In genomic region chr9:108479989-108480652, GRCh38 we compare ENCODE assay signal across 15 cellular contexts.
"Had no signal": no experiment of that assay in that cellular context is flagged by ENCODE, and none has a peak within 500 bp of the region (broad histone marks: within the 10 kb centered on the region; RNA-seq: fewer than 3 reads in every experiment).

No MANE protein-coding gene starts in this region.

- ATAC-seq: activated naive CD4-positive, alpha-beta T cell treated with anti-CD3 and anti-CD28 coated beads, Interleukin-2, amount 50 U/mL, for 72 hours; esophagus mucosa; natural killer cell treated with Interleukin-12 subunit alpha and Interleukin-12 subunit beta and Interleukin-15 and Interleukin-18, amount 100 ng/mL, for 72 hours; right cardiac atrium had no signal

- H3K4me1 ChIP-seq: upper lobe of left lung had no signal

- H3K9me3 ChIP-seq: upper lobe of left lung had no signal

- DNase-seq: activated CD4-positive, alpha-beta memory T cell treated with anti-CD3 and anti-CD28 coated beads, Interleukin-2, amount 10 ng/mL, durations not matched to agents 7 days and 5 days; activated CD4-positive, alpha-beta T cell treated with anti-CD3 and anti-CD28 coated beads for 4 hours; activated gamma-delta T cell; activated T-cell treated with anti-CD3 and anti-CD28 coated beads, Interleukin-2, amount 50 U/mL, for 48 hours; kidney glomerular epithelial cell; mesenchymal stem cell; right cardiac atrium; small intestine; T-helper 2 cell; upper lobe of left lung had no signal

- H3K27ac ChIP-seq: cardiac muscle cell, upper lobe of left lung had no signal

- H3K4me3 ChIP-seq: cardiac muscle cell, upper lobe of left lung had no signal

- FAIRE-seq: endometrium, small intestine had no signal

- H3K27me3 ChIP-seq: cardiac muscle cell, upper lobe of left lung had no signal

- H3K36me3 ChIP-seq: cardiac muscle cell, upper lobe of left lung had no signal
